24 cellular contexts compared by ENCODE assay signal in genomic region chr19:35486268-35486708, GRCh38. TPM values are rescaled to one million over a fixed set of nuclear protein-coding genes. Genes with fewer than 3 reads are reported as not detected.
"Had no signal": no experiment of that assay in that cellular context is flagged by ENCODE, and none has a peak within 500 bp of the region (broad histone marks: within the 10 kb centered on the region; RNA-seq: fewer than 3 reads in every experiment).

No MANE protein-coding gene starts in this region.

- ATAC-seq: Right ventricle myocardium inferior, SK-N-SH treated with all-trans-retinoic acid at 6 μM for 48 hours had no signal

- DNase-seq: KBM-7; MV-4-11; NCI-H1048; NCI-H1105; NCI-H1436 treated with DMSO at 0.1 percent for 48 hours; NCI-H1694; NCI-H187 treated with DMSO at 0.1 percent for 48 hours; NCI-H2029 treated with DMSO at 0.1 percent for 48 hours; NCI-H2227 treated with DMSO at 0.1 percent for 48 hours; NCI-H510A; NCI-H524 treated with DMSO at 0.1 percent for 48 hours; NCI-H82; NK-92 treated with Interleukin-12 subunit alpha and Interleukin-12 subunit beta, amount 100 ng/mL, for 24 hours; OCI-M1; PC-9; Peyer's patch; SHP77 treated with DMSO at 0.1 percent for 48 hours had no signal

- H3K4me1 ChIP-seq: Peyer's patch, SJCRH30 had no signal

- H3K4me2 ChIP-seq: PC-9 had no signal

- H3K9me3 ChIP-seq: Peyer's patch, SJCRH30 had no signal

- H2AFZ ChIP-seq: PC-9 had no signal

- FAIRE-seq: HTR-8/SVneo had no signal

- H3K27ac ChIP-seq: PC-9, Peyer's patch, SJCRH30 had no signal

- H3K27me3 ChIP-seq: Peyer's patch had no signal

- H3K4me3 ChIP-seq: PC-9, Peyer's patch, SJCRH30 had no signal

- H3K36me3 ChIP-seq: Peyer's patch, SJCRH30 had no signal

RNA-seq across cellular contexts. Expression of gene KRTDAP, which starts 4.0 kb away (rescaled TPM):
- total RNA-seq: LHCN-M2, MCF 10A, PC-9, Peyer's patch, Right ventricle myocardium inferior, RPMI7951, SJCRH30 had no signal

RNA-seq across cellular contexts. Expression of gene DMKN, which starts 27.2 kb away (rescaled TPM):
- total RNA-seq: RPMI7951, SJCRH30 had no signal

RNA-seq across cellular contexts. Expression of gene FFAR2, which starts 38.2 kb away (rescaled TPM):
- total RNA-seq: LHCN-M2, MCF 10A, PC-9, RPMI7951, SJCRH30 had no signal

RNA-seq across cellular contexts. Expression of gene SBSN, which starts 41.8 kb away (rescaled TPM):
- total RNA-seq: LHCN-M2, MCF 10A, Right ventricle myocardium inferior, RPMI7951, SJCRH30 had no signal

RNA-seq across cellular contexts. Expression of gene GAPDHS, which starts 47.0 kb away (rescaled TPM):
- total RNA-seq: LHCN-M2, MCF 10A, PC-9, Right ventricle myocardium inferior, RPMI7951, SJCRH30 had no signal
